In the genomic region with DNA sequence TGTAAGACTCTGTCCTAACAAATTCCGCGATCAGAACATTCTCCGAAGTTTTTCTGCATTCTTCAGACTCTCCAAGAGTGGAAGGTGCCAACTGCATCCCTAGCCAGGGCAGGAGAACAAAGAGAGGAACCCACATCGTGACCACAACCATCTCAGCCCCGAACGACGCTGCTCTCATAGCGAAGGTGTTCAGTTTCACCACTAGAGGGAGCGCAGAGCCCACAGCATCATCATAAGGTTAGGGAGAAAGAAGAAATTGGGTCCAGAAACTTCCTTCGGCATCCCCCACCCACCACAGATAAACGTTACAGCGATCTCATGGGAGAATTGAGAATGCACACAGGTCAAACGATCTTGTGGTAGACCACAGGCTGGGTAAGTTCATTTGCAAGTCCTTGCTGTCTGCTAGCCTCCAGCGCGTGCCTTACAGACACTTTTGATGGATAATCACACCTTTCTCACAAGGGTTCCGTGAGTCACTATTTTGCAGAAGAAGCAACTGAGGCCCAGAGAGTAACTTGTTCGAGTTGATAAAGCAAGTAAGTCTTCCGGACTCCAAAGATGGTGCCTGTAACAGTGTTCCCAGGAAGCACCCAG, we compare ENCODE assay signal across 1 cellular context.
A peak's percentile ranks its signal among the peaks of the same experiment; 100 is the strongest.
TF ChIP-seq lines count a peak whose summit lies in the region.

No MANE protein-coding gene starts in this region.

TF ChIP-seq in IMR-90, 13 proteins besides CTCF, POLR2A, EP300 and RAD21:
- peak; percentile 99 for TF ChIP-seq SMC3 (IDR thresholded peaks at IDR 0.05; ENCODE audit: low read depth, low read length)
- TF ChIP-seq BHLHE40 (IDR thresholded peaks at IDR 0.05; ENCODE audit: low read depth, low read length) = peak; percentile 18; the same call in 1 of the 2 replicates
- no peak for TF ChIP-seq MXI1 (IDR thresholded peaks at IDR 0.05; ENCODE audit: borderline replicate concordance, low read depth, low read length)
- TF ChIP-seq NFE2L2 (IDR thresholded peaks at IDR 0.05; ENCODE audit: low read depth, low read length) = no peak
- TF ChIP-seq CHD1 (IDR thresholded peaks at IDR 0.05; ENCODE audit: low read depth, low read length) = no peak
